ENCODE assay signal across 22 cellular contexts in the genomic region with DNA sequence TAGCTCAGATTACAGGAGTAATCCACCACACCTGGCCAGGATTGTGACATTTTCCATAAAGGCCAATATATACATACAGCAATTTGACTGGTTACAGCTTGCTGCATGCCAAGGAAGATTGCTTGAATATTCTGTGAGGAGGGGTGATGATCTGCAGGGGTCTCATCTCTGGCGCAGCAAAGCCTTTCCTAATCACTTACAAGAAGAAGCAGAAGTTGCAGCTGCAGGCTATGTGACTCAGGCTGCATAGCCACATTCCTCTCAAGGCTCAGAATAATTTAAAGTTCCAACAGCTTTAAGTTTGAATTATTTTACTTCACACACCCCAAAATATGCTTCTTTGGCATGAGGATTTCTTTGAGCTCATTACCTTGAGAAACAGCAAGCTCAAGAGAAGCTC. TPM values are rescaled to one million over a fixed set of nuclear protein-coding genes. Genes with fewer than 3 reads are reported as not detected.
"Had no signal": no experiment of that assay in that cellular context is flagged by ENCODE, and none has a peak within 500 bp of the region (broad histone marks: within the 10 kb centered on the region; RNA-seq: fewer than 3 reads in every experiment).

No MANE protein-coding gene starts in this region.

- H3K27me3 ChIP-seq: testis had no signal

- H3K36me3 ChIP-seq: esophagus muscularis mucosa, heart left ventricle, neutrophil, right atrium auricular region, sigmoid colon, tibial nerve had no signal

- H3K4me3 Mint-ChIP-seq: naive thymus-derived CD8-positive, alpha-beta T cell; stimulated activated naive B cell treated with anti-CD40 and anti-IgM and Interleukin-4, amounts not matched to agents 10 μg/mL and 1 μg/mL and 100 μg/mL, for 72 hours; stimulated activated naive CD8-positive, alpha-beta T cell treated with anti-CD3 and anti-CD28 coated beads, Interleukin-15, amount 100 ng/mL, for 72 hours had no signal

- H3K36me3 Mint-ChIP-seq: stimulated activated naive B cell treated with anti-CD40 and anti-IgM and Interleukin-4, amounts not matched to agents 10 μg/mL and 1 μg/mL and 100 μg/mL, for 72 hours had no signal

- H3K27ac ChIP-seq: coronary artery, dorsolateral prefrontal cortex, epithelial cell of prostate, esophagus muscularis mucosa, heart left ventricle, neutrophil, right atrium auricular region, sigmoid colon, skin epidermis, testis, tibial nerve had no signal

- H3K27ac Mint-ChIP-seq: naive thymus-derived CD8-positive, alpha-beta T cell; stimulated activated naive B cell treated with anti-CD40 and anti-IgM and Interleukin-4, amounts not matched to agents 10 μg/mL and 1 μg/mL and 100 μg/mL, for 72 hours; stimulated activated naive CD8-positive, alpha-beta T cell treated with anti-CD3 and anti-CD28 coated beads, Interleukin-15, amount 100 ng/mL, for 72 hours had no signal

- H3K9me3 ChIP-seq: esophagus muscularis mucosa, heart left ventricle, mucosa of descending colon, neutrophil, right atrium auricular region, sigmoid colon, testis, tibial nerve had no signal

- H3K4me3 ChIP-seq: coronary artery, dorsolateral prefrontal cortex, esophagus muscularis mucosa, heart left ventricle, mucosa of descending colon, right atrium auricular region, sigmoid colon, skin epidermis, testis, tibial nerve had no signal

- H3K4me1 Mint-ChIP-seq: naive thymus-derived CD8-positive, alpha-beta T cell; stimulated activated naive CD8-positive, alpha-beta T cell treated with anti-CD3 and anti-CD28 coated beads, Interleukin-15, amount 100 ng/mL, for 72 hours had no signal

- H3K9me3 Mint-ChIP-seq: naive thymus-derived CD8-positive, alpha-beta T cell; stimulated activated naive B cell treated with anti-CD40 and anti-IgM and Interleukin-4, amounts not matched to agents 10 μg/mL and 1 μg/mL and 100 μg/mL, for 72 hours; stimulated activated naive CD8-positive, alpha-beta T cell treated with anti-CD3 and anti-CD28 coated beads, Interleukin-15, amount 100 ng/mL, for 72 hours had no signal

- DNase-seq: dorsolateral prefrontal cortex; effector memory CD4-positive, alpha-beta T cell; heart left ventricle; hippocampal formation; kidney glomerular epithelial cell; mucosa of descending colon; naive thymus-derived CD8-positive, alpha-beta T cell; posterior cingulate gyrus; sigmoid colon; stimulated activated CD4-positive, alpha-beta T cell treated with anti-CD3 and anti-CD28 coated beads, Interleukin-2, amount 100 ng/mL, for 24 hours; stimulated activated CD4-positive, alpha-beta T cell treated with anti-CD3 and anti-CD28 coated beads, Interleukin-4, amount 100 ng/mL, for 4 hours; stimulated activated naive B cell treated with anti-CD40 and anti-IgM and Interleukin-4, amounts not matched to agents 10 μg/mL and 1 μg/mL and 100 μg/mL, for 72 hours; stimulated activated naive CD8-positive, alpha-beta T cell treated with anti-CD3 and anti-CD28 coated beads, Interleukin-15, amount 100 ng/mL, for 72 hours; testis had no signal

- H3K4me1 ChIP-seq: esophagus muscularis mucosa, heart left ventricle, right atrium auricular region, sigmoid colon, testis, tibial nerve had no signal

RNA-seq across cellular contexts. Expression of a gene that starts 11.4 kb away (rescaled TPM):
- total RNA-seq: osteocyte had no signal
